ENCODE assay signal across 23 cellular contexts in genomic region chr7:66521675-66522074, GRCh38.
"Had no signal": no experiment of that assay in that cellular context is flagged by ENCODE, and none has a peak within 500 bp of the region (broad histone marks: within the 10 kb centered on the region; RNA-seq: fewer than 3 reads in every experiment).

No MANE protein-coding gene starts in this region.

- DNase-seq: activated CD4-positive, alpha-beta T cell treated with anti-CD3 and anti-CD28 coated beads, Interleukin-2, amount 10 ng/mL, durations not matched to agents 24 days and 14 days; activated CD4-positive, alpha-beta T cell treated with anti-CD3 and anti-CD28 coated beads, Interleukin-2, amount 50 U/mL, for 4 hours; activated CD8-positive, alpha-beta T cell treated with anti-CD3 and anti-CD28 coated beads, Interleukin-2, amount 10 ng/mL, durations not matched to agents 7 days and 5 days; activated gamma-delta T cell treated with Interleukin-2 at 50 U/mL for 16 hours; activated naive CD4-positive, alpha-beta T cell treated with anti-CD3 and anti-CD28 coated beads for 36 hours; activated naive CD8-positive, alpha-beta T cell treated with anti-CD3 and anti-CD28 coated beads for 36 hours; activated T-cell treated with anti-CD3 and anti-CD28 coated beads, Interleukin-2, amount 50 U/mL, for 24 hours; amniotic stem cell; aorta; brain microvascular endothelial cell; central memory CD4-positive, alpha-beta T cell; Karpas-422; NCI-H1105; NCI-H1417 treated with DMSO at 0.1 percent for 48 hours; NCI-H187 treated with DMSO at 0.1 percent for 48 hours; NCI-H2171 treated with DMSO at 0.1 percent for 48 hours; NCI-H510A treated with DMSO at 0.1 percent for 48 hours; NCI-H526 treated with DMSO at 0.1 percent for 48 hours; NCI-H774; OCI-M1; Right ventricle myocardium superior; T1000; WERI-Rb-1 had no signal

- H3K27me3 Mint-ChIP-seq: activated CD4-positive, alpha-beta T cell treated with anti-CD3 and anti-CD28 coated beads, Interleukin-2, amount 10 ng/mL, durations not matched to agents 24 days and 14 days; activated naive CD8-positive, alpha-beta T cell treated with anti-CD3 and anti-CD28 coated beads for 36 hours; activated T-cell treated with anti-CD3 and anti-CD28 coated beads, Interleukin-2, amount 50 U/mL, for 24 hours had no signal

- H3K36me3 ChIP-seq: brain microvascular endothelial cell, WERI-Rb-1 had no signal

- H3K36me3 Mint-ChIP-seq: activated naive CD8-positive, alpha-beta T cell treated with anti-CD3 and anti-CD28 coated beads for 36 hours had no signal

- H3K27ac ChIP-seq: brain microvascular endothelial cell, WERI-Rb-1 had no signal

- H3K9me3 Mint-ChIP-seq: activated CD4-positive, alpha-beta T cell treated with anti-CD3 and anti-CD28 coated beads, Interleukin-2, amount 10 ng/mL, durations not matched to agents 24 days and 14 days; activated naive CD4-positive, alpha-beta T cell treated with anti-CD3 and anti-CD28 coated beads for 36 hours; activated naive CD8-positive, alpha-beta T cell treated with anti-CD3 and anti-CD28 coated beads for 36 hours; activated T-cell treated with anti-CD3 and anti-CD28 coated beads, Interleukin-2, amount 50 U/mL, for 24 hours had no signal

- H3K4me3 Mint-ChIP-seq: activated CD4-positive, alpha-beta T cell treated with anti-CD3 and anti-CD28 coated beads, Interleukin-2, amount 10 ng/mL, durations not matched to agents 24 days and 14 days; activated CD8-positive, alpha-beta T cell treated with anti-CD3 and anti-CD28 coated beads, Interleukin-2, amount 10 ng/mL, durations not matched to agents 7 days and 5 days; activated naive CD4-positive, alpha-beta T cell treated with anti-CD3 and anti-CD28 coated beads for 36 hours; activated naive CD8-positive, alpha-beta T cell treated with anti-CD3 and anti-CD28 coated beads for 36 hours; activated T-cell treated with anti-CD3 and anti-CD28 coated beads, Interleukin-2, amount 50 U/mL, for 24 hours had no signal

- ATAC-seq: activated CD8-positive, alpha-beta T cell treated with anti-CD3 and anti-CD28 coated beads, Interleukin-2, amount 10 ng/mL, durations not matched to agents 7 days and 5 days had no signal

- H3K27ac Mint-ChIP-seq: activated CD4-positive, alpha-beta T cell treated with anti-CD3 and anti-CD28 coated beads, Interleukin-2, amount 10 ng/mL, durations not matched to agents 24 days and 14 days; activated CD8-positive, alpha-beta T cell treated with anti-CD3 and anti-CD28 coated beads, Interleukin-2, amount 10 ng/mL, durations not matched to agents 7 days and 5 days; activated naive CD4-positive, alpha-beta T cell treated with anti-CD3 and anti-CD28 coated beads for 36 hours; activated naive CD8-positive, alpha-beta T cell treated with anti-CD3 and anti-CD28 coated beads for 36 hours; activated T-cell treated with anti-CD3 and anti-CD28 coated beads, Interleukin-2, amount 50 U/mL, for 24 hours had no signal

- H3K27me3 ChIP-seq: brain microvascular endothelial cell had no signal

- H3K4me1 Mint-ChIP-seq: activated CD4-positive, alpha-beta T cell treated with anti-CD3 and anti-CD28 coated beads, Interleukin-2, amount 10 ng/mL, durations not matched to agents 24 days and 14 days; activated naive CD8-positive, alpha-beta T cell treated with anti-CD3 and anti-CD28 coated beads for 36 hours had no signal
